ENCODE assay signal across 8 cellular contexts in the genomic region with DNA sequence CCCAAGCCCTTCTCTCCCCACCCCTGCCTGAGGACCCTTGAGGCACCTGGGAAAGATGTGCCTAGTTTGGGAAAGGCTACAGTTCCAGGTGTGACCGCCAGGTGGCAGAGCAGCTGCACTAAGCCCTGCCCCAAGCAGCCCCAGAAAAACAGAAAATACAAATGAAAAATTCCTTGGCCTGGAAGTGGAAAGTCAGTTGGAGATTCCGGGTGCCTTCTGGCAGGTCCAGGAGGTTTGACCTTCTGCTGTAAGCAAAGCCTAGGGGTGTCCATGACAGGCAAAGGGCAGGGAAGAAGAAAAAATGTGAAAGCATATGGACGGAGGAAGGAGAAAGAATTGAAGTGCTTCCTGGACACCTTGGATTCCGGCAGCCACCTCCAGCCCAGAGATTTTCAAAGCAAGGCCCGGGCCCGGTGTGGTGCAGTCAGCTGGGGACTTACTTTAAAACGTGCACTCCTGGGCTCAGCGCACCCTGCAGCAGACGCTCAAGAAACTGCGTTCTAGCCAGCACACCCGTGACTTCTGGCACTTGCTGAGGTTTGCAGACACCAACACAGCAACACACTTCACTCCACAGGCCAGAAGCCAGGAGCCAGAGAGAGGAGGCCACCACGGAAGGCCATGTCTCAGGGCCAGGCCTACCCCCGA. TPM values are rescaled to one million over a fixed set of nuclear protein-coding genes. Genes with fewer than 3 reads are reported as not detected.
DNase-seq lines count a peak whose midpoint lies in the region; ATAC-seq, FAIRE-seq and TF ChIP-seq lines count a peak whose summit lies in the region.

No MANE protein-coding gene starts in this region.

- intact Hi-C loops in ovary (cut with DNase I) = loop anchor here in 2 of 4 donors (1.0 to 2.0 kb wide), 2 partner anchors 97 to 100 kb away; no protein-coding TSS in a partner anchor

- H3K4me3 Mint-ChIP-seq in type B pancreatic cell = peak overlapping the region; percentile 59

- H3K36me3 ChIP-seq in ACC112 (ENCODE audit: insufficient read depth, low read length) = no peaks in the 10 kb centered on the region
- no peaks in the 10 kb centered on the region for H3K36me3 ChIP-seq in OCI-LY1 (ENCODE audit: insufficient read depth, low read length)
- no peaks in the 10 kb centered on the region for H3K36me3 ChIP-seq in ovary

- H3K4me1 ChIP-seq in ACC112 (ENCODE audit: control insufficient read depth, insufficient read depth, low read length, unreplicated experiment) = peaks cover 22% of the 10 kb centered on the region
- H3K4me1 ChIP-seq in OCI-LY1 (ENCODE audit: insufficient read depth, low read length, severe bottlenecking) = no peaks in the 10 kb centered on the region
- peaks cover 20% of the 10 kb centered on the region for H3K4me1 ChIP-seq in ovary (ENCODE audit: insufficient read depth)

- no peak overlapping the region for H3K9ac ChIP-seq in OCI-LY1 (ENCODE audit: low read length)

- peaks cover 15% of the 10 kb centered on the region for H3K4me1 Mint-ChIP-seq in type B pancreatic cell (ENCODE audit: unreplicated experiment)

- DNase-seq in GM13976 (ENCODE audit: low spot score) (peak; percentile 78), frontal cortex (ENCODE audit: low spot score in 2 of 2) (peak; percentile 63 to 70), ovary (peak; percentile 67 to 85 (median 80)), type B pancreatic cell (ENCODE audit: extremely low spot score, unreplicated experiment) (no peak)
- DNase-seq in activated naive CD4-positive, alpha-beta T cell (lab: John Stamatoyannopoulos, UW) = peak; percentile 14 to 48 (median 39)

- no peak for ATAC-seq in HG02610 (IDR thresholded peaks at IDR 0.05; ENCODE audit: unreplicated experiment)

- 2 to 14% (median 14%) methylated on average over 13 of the region's 13 CpGs for WGBS in ovary, 3 donors

- peak overlapping the region; percentile 68 for H3K27ac Mint-ChIP-seq in type B pancreatic cell

- H3K27me3 ChIP-seq in ACC112 (ENCODE audit: insufficient read depth, low read length) = peaks cover 7% of the 10 kb centered on the region; the same call in 1 of the 2 replicates
- 0 out of 2 replicates have a peak, but pooled peaks cover 1% of the 10 kb centered on the region for H3K27me3 ChIP-seq in OCI-LY1 (ENCODE audit: insufficient read depth, low read length)
- H3K27me3 ChIP-seq in ovary = no peaks in the 10 kb centered on the region

- peak overlapping the region; percentile 76 for H2AFZ ChIP-seq in ACC112 (ENCODE audit: low read length, unreplicated experiment)
- H2AFZ ChIP-seq in OCI-LY1 (ENCODE audit: low read length) = no peak overlapping the region

- no peaks in the 10 kb centered on the region for H3F3A ChIP-seq in OCI-LY1 (ENCODE audit: insufficient read depth, low read length)

- no peaks in the 10 kb centered on the region for H3K9me2 ChIP-seq in OCI-LY1 (ENCODE audit: low read depth, low read length)

- H3K79me2 ChIP-seq in ACC112 (ENCODE audit: control insufficient read depth, insufficient read depth, low read length, unreplicated experiment) (no peaks in the 10 kb centered on the region), OCI-LY1 (ENCODE audit: insufficient read depth, low read length) (no peaks in the 10 kb centered on the region)

- FAIRE-seq in frontal cortex (lab: Jason Lieb, UNC) = no peak

- TF ChIP-seq EP300 in ovary (IDR thresholded peaks at IDR 0.05) = no peak

- no peak for TF ChIP-seq POLR2A in ovary (IDR thresholded peaks at IDR 0.05)

- no peaks in the 10 kb centered on the region for H4K20me1 ChIP-seq in OCI-LY1 (ENCODE audit: insufficient read depth, low read length)

- H3K9me3 Mint-ChIP-seq in type B pancreatic cell = no peaks in the 10 kb centered on the region

- peak; percentile 79 for TF ChIP-seq CTCF in GM13976 (IDR thresholded peaks at IDR 0.05; ENCODE audit: borderline replicate concordance, control extremely low read depth, extremely low read depth, insufficient read depth, missing control alignments)
- TF ChIP-seq CTCF in OCI-LY1 (IDR thresholded peaks at IDR 0.05; ENCODE audit: low read length) = peak; percentile 93
- TF ChIP-seq CTCF in ovary (IDR thresholded peaks at IDR 0.05) = peak; percentile 95 to 98 (median 97)
- peak; percentile 98 for TF ChIP-seq CTCF in type B pancreatic cell (conservative IDR thresholded peaks at IDR 0.05)

- no peak overlapping the region for H3K4me2 ChIP-seq in OCI-LY1 (ENCODE audit: low read length)

- H3K4me3 ChIP-seq in ACC112 (ENCODE audit: low read depth, low read length) = no peak overlapping the region
- no peak overlapping the region for H3K4me3 ChIP-seq in OCI-LY1 (ENCODE audit: low read depth, low read length, poor library complexity, severe bottlenecking)
- H3K4me3 ChIP-seq in ovary = no peak overlapping the region

- peaks cover 3% of the 10 kb centered on the region for H3K27me3 Mint-ChIP-seq in type B pancreatic cell

- no peaks in the 10 kb centered on the region for H3K36me3 Mint-ChIP-seq in type B pancreatic cell

- H3K27ac ChIP-seq in ACC112 (ENCODE audit: low read depth, low read length) (no peak overlapping the region), OCI-LY1 (ENCODE audit: low read depth, low read length, poor library complexity, severe bottlenecking) (no peak overlapping the region), ovary (peak overlapping the region; percentile 42 to 75)

- in situ Hi-C loops in GM13976 (cut with MboI; ENCODE audit: low sequenced_read_pairs, unreplicated experiment) = no loop called here

- H3K9me3 ChIP-seq in OCI-LY1 (ENCODE audit: low read length) (no peaks in the 10 kb centered on the region), ovary (no peaks in the 10 kb centered on the region)

RNA-seq across cellular contexts. Expression of a gene that starts 2.1 kb away (rescaled TPM):
- total RNA-seq in frontal cortex = not detected
- under 1 TPM in 5 of 7 donors, not detected in 2; 0.12 to 0.65 (median 0.15) TPM for total RNA-seq in ovary
- under 1 TPM in 1 of 2 donors, not detected in 1; 0.13 TPM for polyA plus RNA-seq in ovary
- 0.59 and 0.65 TPM in 2 replicates for total RNA-seq in type B pancreatic cell (ENCODE audit: low replicate concordance)

RNA-seq across cellular contexts. Expression of a gene that starts 37.3 kb away (rescaled TPM):
- total RNA-seq in frontal cortex (not detected), ovary (not detected), type B pancreatic cell (ENCODE audit: low replicate concordance) (not detected in 2 replicates)
- not detected for polyA plus RNA-seq in ovary

Comparison
In these comparisons a context has a peak if more than half of its experiments do, and no peak if none do; other contexts are left out.
1. H3K27ac ChIP-seq: peak in ovary (2 of 2); none in ACC112 (single experiment) and OCI-LY1 (single experiment).
2. Peak in every context shown above with its lines, with median percentiles within 50 percentile points of each other: CTCF ChIP-seq.